11 cellular contexts compared by ENCODE assay signal in genomic region chr17:18143044-18143936, GRCh38. TPM values are rescaled to one million over a fixed set of nuclear protein-coding genes. Genes with fewer than 3 reads are reported as not detected.
DNase-seq lines count a peak whose midpoint lies in the region; TF ChIP-seq lines count a peak whose summit lies in the region.
"Had no signal": no experiment of that assay in that cellular context is flagged by ENCODE, and none has a peak within 500 bp of the region (broad histone marks: within the 10 kb centered on the region; RNA-seq: fewer than 3 reads in every experiment).

No MANE protein-coding gene starts in this region.

- peak overlapping the region; percentile 93 for H2AFZ ChIP-seq in neural progenitor cell (replicated peaks)

- peak overlapping the region; percentile 4 for H3K4me3 Mint-ChIP-seq in neural progenitor cell
- no peak overlapping the region for H3K4me3 Mint-ChIP-seq in activated CD4-positive, alpha-beta memory T cell treated with anti-CD3 and anti-CD28 coated beads for 36 hours

- no peaks in the 10 kb centered on the region for H3K36me3 Mint-ChIP-seq in neural progenitor cell
- no peaks in the 10 kb centered on the region for H3K36me3 Mint-ChIP-seq in activated CD4-positive, alpha-beta memory T cell treated with anti-CD3 and anti-CD28 coated beads for 36 hours

- TF ChIP-seq CTCF in cardiac fibroblast (IDR thresholded peaks at IDR 0.05; ENCODE audit: low read depth, low read length) (peak; percentile 48), neural progenitor cell (IDR thresholded peaks at IDR 0.05) (peak; percentile 66), vagina (IDR thresholded peaks at IDR 0.05) (no peak)

- DNase-seq in NCI-H2196 (lab: John Stamatoyannopoulos, UW; ENCODE audit: unreplicated experiment) (peak; percentile 4), NCI-H2196 treated with DMSO at 0.1 percent for 48 hours (lab: John Stamatoyannopoulos, UW; ENCODE audit: unreplicated experiment) (no peak), M059J (ENCODE audit: low read depth) (peak; percentile 27), cardiac fibroblast (ENCODE audit: low read depth in 2 of 2) (peak; percentile 19 to 31), neural progenitor cell (ENCODE audit: low spot score) (peak; percentile 81), GM19240 (ENCODE audit: insufficient read length, low spot score) (no peak), vagina (ENCODE audit: extremely low spot score in 2 of 2) (no peak)
- no peak for DNase-seq in activated CD4-positive, alpha-beta memory T cell treated with anti-CD3 and anti-CD28 coated beads for 36 hours
- DNase-seq: small intestine had no signal

- TF ChIP-seq POLR2A in vagina (IDR thresholded peaks at IDR 0.05) = no peak

- no peak overlapping the region for H3K4me2 ChIP-seq in neural progenitor cell

- peaks cover 2% of the 10 kb centered on the region for H3K27me3 Mint-ChIP-seq in neural progenitor cell (ENCODE audit: insufficient read depth, low read depth)
- no peaks in the 10 kb centered on the region for H3K27me3 Mint-ChIP-seq in activated CD4-positive, alpha-beta memory T cell treated with anti-CD3 and anti-CD28 coated beads for 36 hours

- H3K4me1 Mint-ChIP-seq in neural progenitor cell = peaks cover 10% of the 10 kb centered on the region
- H3K4me1 Mint-ChIP-seq in activated CD4-positive, alpha-beta memory T cell treated with anti-CD3 and anti-CD28 coated beads for 36 hours (ENCODE audit: low read depth) = no peaks in the 10 kb centered on the region

- intact Hi-C loops in activated CD4-positive, alpha-beta memory T cell treated with anti-CD3 and anti-CD28 coated beads for 36 hours (cut with micrococcal nuclease) = no loop called here
- intact Hi-C loops in vagina (cut with DNase I) = no loop called here

- POLR2A ChIA-PET in activated CD4-positive, alpha-beta memory T cell treated with anti-CD3 and anti-CD28 coated beads for 36 hours (lab: Charles Lee) = interaction anchor here (1.7 kb wide), 1 partner anchor 41 kb away, joined by 4 read pairs; no protein-coding TSS in a partner anchor

- H3K27ac ChIP-seq in neural progenitor cell = no peak overlapping the region
- H3K27ac ChIP-seq in vagina = no peak overlapping the region
- H3K27ac ChIP-seq: C4-2B had no signal

- H3K27ac Mint-ChIP-seq in neural progenitor cell = peak overlapping the region; percentile 34
- H3K27ac Mint-ChIP-seq in activated CD4-positive, alpha-beta memory T cell treated with anti-CD3 and anti-CD28 coated beads for 36 hours = no peak overlapping the region

- no peaks in the 10 kb centered on the region for H3K79me2 ChIP-seq in neural progenitor cell (ENCODE audit: low read depth)

- no peak overlapping the region for H3K9ac ChIP-seq in neural progenitor cell

- H3K27me3 ChIP-seq in neural progenitor cell = no peaks in the 10 kb centered on the region
- no peaks in the 10 kb centered on the region for H3K27me3 ChIP-seq in vagina

- H3K4me3 ChIP-seq in cardiac fibroblast (replicated peaks in 1 of 2; ENCODE audit: low read depth in 2 of 2, low read length in 2 of 2) (no peak overlapping the region), neural progenitor cell (no peak overlapping the region), vagina (no peak overlapping the region)

- peaks cover 3% of the 10 kb centered on the region for H3K4me1 ChIP-seq in neural progenitor cell
- H3K4me1 ChIP-seq in vagina = no peaks in the 10 kb centered on the region

- CTCF ChIA-PET in activated CD4-positive, alpha-beta memory T cell treated with anti-CD3 and anti-CD28 coated beads for 36 hours (lab: Charles Lee) = interaction anchor here (0.7 to 10.4 kb wide), 8 partner anchors 9 to 177 kb away, joined by 3 to 140 read pairs (median 6); partner anchors contain the start of gene ALKBH5

- H3K9me3 Mint-ChIP-seq in neural progenitor cell = no peaks in the 10 kb centered on the region
- no peaks in the 10 kb centered on the region for H3K9me3 Mint-ChIP-seq in activated CD4-positive, alpha-beta memory T cell treated with anti-CD3 and anti-CD28 coated beads for 36 hours

- peaks cover 6% of the 10 kb centered on the region for H3F3A ChIP-seq in neural progenitor cell (ENCODE audit: low read depth)

- no peaks in the 10 kb centered on the region for H4K20me1 ChIP-seq in neural progenitor cell (ENCODE audit: low read depth)

- H3K9me3 ChIP-seq in neural progenitor cell (ENCODE audit: low read depth) = no peaks in the 10 kb centered on the region
- no peaks in the 10 kb centered on the region for H3K9me3 ChIP-seq in vagina

- no peaks in the 10 kb centered on the region for H3K36me3 ChIP-seq in neural progenitor cell
- no peaks in the 10 kb centered on the region for H3K36me3 ChIP-seq in vagina

RNA-seq across cellular contexts. Expression of gene MYO15A, which starts 34.7 kb away (rescaled TPM):
- not detected in 2 replicates for total RNA-seq in M059J (2014; rRNA removed; shearing (Covaris generic))
- 1.2 and 5.4 TPM in 2 replicates for total RNA-seq in neural progenitor cell (ENCODE audit: low replicate concordance)
- total RNA-seq in activated CD4-positive, alpha-beta memory T cell treated with anti-CD3 and anti-CD28 coated beads for 36 hours = 1 to 10 TPM in 1 of 2 experiments, under 1 TPM in 1; 0.78 to 1.3 TPM
- 6.1 TPM for total RNA-seq in vagina
- total RNA-seq: HT1080 had no signal

RNA-seq across cellular contexts. Expression of gene ALKBH5, which starts 40.3 kb away (rescaled TPM):
- 94.3 and 141 TPM in 2 replicates for total RNA-seq in M059J (2014; rRNA removed; shearing (Covaris generic))
- 78.8 and 98.2 TPM in 2 replicates for total RNA-seq in neural progenitor cell (ENCODE audit: low replicate concordance)
- 100 to 1,000 TPM; 122 to 127 TPM for total RNA-seq in activated CD4-positive, alpha-beta memory T cell treated with anti-CD3 and anti-CD28 coated beads for 36 hours
- 77.3 TPM for total RNA-seq in vagina

RNA-seq across cellular contexts. Expression of gene DRG2, which starts 55.5 kb away (rescaled TPM):
- 40.6 and 41.3 TPM in 2 replicates for total RNA-seq in M059J (2014; rRNA removed; shearing (Covaris generic))
- total RNA-seq in neural progenitor cell (ENCODE audit: low replicate concordance) = 24.8 and 46.5 TPM in 2 replicates
- 10 to 100 TPM; 37.7 to 39.3 TPM for total RNA-seq in activated CD4-positive, alpha-beta memory T cell treated with anti-CD3 and anti-CD28 coated beads for 36 hours
- total RNA-seq in vagina = 40.8 TPM

Comparison
In these comparisons a context has a peak if more than half of its experiments do, and no peak if none do; other contexts are left out.
1. DNase-seq: peak in NCI-H2196 (single experiment), M059J (single experiment), cardiac fibroblast (2 of 2) and neural progenitor cell (single experiment); none in NCI-H2196 treated with DMSO at 0.1 percent for 48 hours (single experiment), GM19240 (single experiment), activated CD4-positive, alpha-beta memory T cell treated with anti-CD3 and anti-CD28 coated beads for 36 hours (single experiment) and vagina (0 of 2).
2. CTCF ChIP-seq: peak in cardiac fibroblast (single experiment) and neural progenitor cell (single experiment); none in vagina (0 of 3).